In the genomic region with DNA sequence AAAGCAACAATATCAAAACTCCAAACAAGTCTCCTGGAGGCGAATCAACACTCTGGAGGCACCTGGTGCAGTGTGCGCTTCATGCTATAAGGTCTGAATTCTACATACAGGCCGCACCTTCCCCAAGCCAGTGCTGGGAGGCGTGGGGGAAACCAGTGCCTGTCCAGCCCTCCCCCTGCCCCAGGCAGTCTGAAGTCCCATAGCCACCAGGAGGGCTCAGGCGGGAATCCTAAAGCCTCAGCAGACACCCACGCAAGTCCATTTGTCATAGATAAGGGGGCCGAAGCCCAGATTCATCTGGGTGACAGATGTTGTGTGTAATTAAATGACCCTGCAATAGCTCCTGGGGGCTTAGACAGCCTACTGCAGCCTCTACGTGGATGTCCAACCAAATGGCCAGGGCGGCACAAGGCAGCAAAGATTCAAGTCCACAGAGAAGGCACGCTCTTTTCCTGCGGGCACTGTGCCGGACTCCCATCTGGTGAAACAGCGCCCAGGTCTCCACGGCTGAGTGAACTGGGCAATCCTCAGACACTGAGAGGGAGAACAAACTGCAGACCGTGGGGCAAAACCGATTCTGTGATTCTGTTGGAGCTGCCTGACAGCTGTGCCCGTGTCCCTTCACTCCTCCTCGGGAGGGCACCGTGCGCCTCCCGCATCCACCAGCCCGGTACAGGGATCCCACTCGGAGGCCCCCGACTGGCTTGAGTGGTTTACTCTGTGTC, we compare ENCODE assay signal across 14 cellular contexts.
DNase-seq lines count a peak whose midpoint lies in the region; ATAC-seq and TF ChIP-seq lines count a peak whose summit lies in the region.
"Had no signal": no experiment of that assay in that cellular context is flagged by ENCODE, and none has a peak within 500 bp of the region (broad histone marks: within the 10 kb centered on the region; RNA-seq: fewer than 3 reads in every experiment).

No MANE protein-coding gene starts in this region.

- H3K4me3 ChIP-seq in BLaER1 treated with 17β-estradiol and CSF1 and Interleukin-3, amounts not matched to agents 10 nM and 100 nM = peak overlapping the region; percentile 43 to 67 (median 54)
- no peak overlapping the region for H3K4me3 ChIP-seq in HEK293 (ENCODE audit: low read depth, low read length)
- H3K4me3 ChIP-seq in osteoblast (ENCODE audit: insufficient read depth, low read length) = no peak overlapping the region
- no peak overlapping the region for H3K4me3 ChIP-seq in GM23338

- peak overlapping the region; percentile 47 for H2AFZ ChIP-seq in osteoblast (ENCODE audit: low read length)
- no peak overlapping the region for H2AFZ ChIP-seq in GM23338

- no peak for ATAC-seq in GM23338

- peak overlapping the region; percentile 60 for H3K27ac Mint-ChIP-seq in dendritic cell treated with granulocyte-macrophage colony-stimulating factor and Interleukin-4, amounts not matched to agents 40 ng/mL and 50 ng/mL, for 4 days
- H3K27ac Mint-ChIP-seq in GM23338 = no peak overlapping the region

- peaks cover 82% of the 10 kb centered on the region for H3K79me2 ChIP-seq in osteoblast (ENCODE audit: insufficient read depth, low read length)
- no peaks in the 10 kb centered on the region for H3K79me2 ChIP-seq in GM23338 (replicated peaks; ENCODE audit: insufficient read depth)

- H3K4me2 ChIP-seq in BLaER1 treated with 17β-estradiol and CSF1 and Interleukin-3, amounts not matched to agents 10 nM and 100 nM = peak overlapping the region; percentile 93 to 99 (median 97)
- H3K4me2 ChIP-seq in osteoblast (ENCODE audit: insufficient read depth, low read length) (peak overlapping the region; percentile 56), GM23338 (no peak overlapping the region)

- peaks cover 39% of the 10 kb centered on the region for H3K27me3 Mint-ChIP-seq in dendritic cell treated with granulocyte-macrophage colony-stimulating factor and Interleukin-4, amounts not matched to agents 40 ng/mL and 50 ng/mL, for 4 days
- H3K27me3 Mint-ChIP-seq in GM23338 (ENCODE audit: insufficient read depth, low read depth, poor library complexity) = peaks cover 5% of the 10 kb centered on the region
- H3K27me3 Mint-ChIP-seq: CD4-positive, alpha-beta memory T cell had no signal

- POLR2A ChIA-PET in HEK293 (lab: Yijun Ruan, JAX) = no interaction called here

- no peaks in the 10 kb centered on the region for H3K9me3 Mint-ChIP-seq in dendritic cell treated with granulocyte-macrophage colony-stimulating factor and Interleukin-4, amounts not matched to agents 40 ng/mL and 50 ng/mL, for 4 days
- no peaks in the 10 kb centered on the region for H3K9me3 Mint-ChIP-seq in GM23338
- H3K9me3 Mint-ChIP-seq: CD4-positive, alpha-beta memory T cell had no signal

- CTCF ChIA-PET in HEK293 (lab: Yijun Ruan, JAX) = no interaction called here

- peaks cover 0 to 37% (median 5%) of the 10 kb centered on the region in 11 experiments; a peak in 7 of 22 replicates for H4K20me1 ChIP-seq in BLaER1 treated with 17β-estradiol and CSF1 and Interleukin-3, amounts not matched to agents 10 nM and 100 nM
- H4K20me1 ChIP-seq in osteoblast (ENCODE audit: insufficient read depth, low read length) = no peaks in the 10 kb centered on the region
- H4K20me1 ChIP-seq in GM23338 (replicated peaks; ENCODE audit: insufficient read depth) = no peaks in the 10 kb centered on the region

- no peaks in the 10 kb centered on the region for H3K36me3 Mint-ChIP-seq in dendritic cell treated with granulocyte-macrophage colony-stimulating factor and Interleukin-4, amounts not matched to agents 40 ng/mL and 50 ng/mL, for 4 days (ENCODE audit: low read depth)
- H3K36me3 Mint-ChIP-seq in GM23338 (ENCODE audit: low read depth) = no peaks in the 10 kb centered on the region

- H3K9ac ChIP-seq in BLaER1 treated with 17β-estradiol and CSF1 and Interleukin-3, amounts not matched to agents 10 nM and 100 nM = peak overlapping the region in 10 of 11 experiments; percentile 31 to 73 (median 63); a peak in 18 of 22 replicates

- no peaks in the 10 kb centered on the region for H3K9me3 ChIP-seq in BLaER1 treated with 17β-estradiol and CSF1 and Interleukin-3, amounts not matched to agents 10 nM and 100 nM (replicated peaks in 1 of 11)
- H3K9me3 ChIP-seq in HEK293 (ENCODE audit: control insufficient read depth, insufficient read depth, low read depth, low read length) (no peaks in the 10 kb centered on the region), osteoblast (ENCODE audit: low read depth, low read length) (no peaks in the 10 kb centered on the region)

- no peaks in the 10 kb centered on the region for H3K36me3 ChIP-seq in BLaER1 treated with 17β-estradiol and CSF1 and Interleukin-3, amounts not matched to agents 10 nM and 100 nM
- H3K36me3 ChIP-seq in HEK293 (ENCODE audit: control insufficient read depth in 2 of 2, insufficient read depth in 1 of 2, low read length in 2 of 2) = no peaks in the 10 kb centered on the region
- H3K36me3 ChIP-seq in osteoblast (ENCODE audit: insufficient read depth, low read length) = no peaks in the 10 kb centered on the region
- H3K36me3 ChIP-seq in GM23338 (ENCODE audit: insufficient read depth) = no peaks in the 10 kb centered on the region

- intact Hi-C loops in dendritic cell treated with granulocyte-macrophage colony-stimulating factor and Interleukin-4, amounts not matched to agents 40 ng/mL and 50 ng/mL, for 4 days (cut with micrococcal nuclease) = no loop called here

- peak overlapping the region in 8 of 11 experiments; percentile 36 to 82 (median 72); a peak in 15 of 22 replicates for H3K27ac ChIP-seq in BLaER1 treated with 17β-estradiol and CSF1 and Interleukin-3, amounts not matched to agents 10 nM and 100 nM
- H3K27ac ChIP-seq in HEK293 (ENCODE audit: extremely low read depth, low read depth, low read length) (no peak overlapping the region), osteoblast (ENCODE audit: low read depth, low read length) (peak overlapping the region; percentile 58), GM23338 (ENCODE audit: low read depth) (no peak overlapping the region)

- peaks cover 75% of the 10 kb centered on the region for H3K4me1 Mint-ChIP-seq in dendritic cell treated with granulocyte-macrophage colony-stimulating factor and Interleukin-4, amounts not matched to agents 40 ng/mL and 50 ng/mL, for 4 days (ENCODE audit: low read depth)
- peaks cover 11% of the 10 kb centered on the region for H3K4me1 Mint-ChIP-seq in GM23338

- peaks cover 0 to 93% (median 0%) of the 10 kb centered on the region in 11 experiments; a peak in 6 of 22 replicates for H3K27me3 ChIP-seq in BLaER1 treated with 17β-estradiol and CSF1 and Interleukin-3, amounts not matched to agents 10 nM and 100 nM
- H3K27me3 ChIP-seq in osteoblast (ENCODE audit: insufficient read depth, low read length) = no peaks in the 10 kb centered on the region
- no peaks in the 10 kb centered on the region for H3K27me3 ChIP-seq in GM23338 (ENCODE audit: insufficient read depth)

- H3K4me3 Mint-ChIP-seq in dendritic cell treated with granulocyte-macrophage colony-stimulating factor and Interleukin-4, amounts not matched to agents 40 ng/mL and 50 ng/mL, for 4 days = peak overlapping the region; percentile 56
- H3K4me3 Mint-ChIP-seq in GM23338 = no peak overlapping the region

- TF ChIP-seq CTCF in HEK293 (tag by site-specific recombination; IDR thresholded peaks at IDR 0.05) = no peak
- TF ChIP-seq CTCF in osteoblast (IDR thresholded peaks at IDR 0.05; ENCODE audit: extremely low read depth, low read depth, low read length) = no peak
- TF ChIP-seq CTCF in GM23338 (conservative IDR thresholded peaks at IDR 0.05; ENCODE audit: low read depth in 2 of 2) = no peak

- H3K9me2 ChIP-seq in GM23338 (ENCODE audit: insufficient read depth) = no peaks in the 10 kb centered on the region

- no peaks in the 10 kb centered on the region for H3F3A ChIP-seq in GM23338 (replicated peaks; ENCODE audit: low read depth)

- DNase-seq in osteoblast (ENCODE audit: insufficient read length, low spot score, missing footprints) (peak; percentile 63), GM23338 (ENCODE audit: low spot score) (no peak), SW 1271 (lab: John Stamatoyannopoulos, UW) (no peak), anterior cingulate cortex (lab: John Stamatoyannopoulos, UW) (no peak), NAMALWA (ENCODE audit: low spot score) (no peak)
- DNase-seq: CD4-positive, alpha-beta memory T cell; GF-D8; midbrain; NCI-H1092 treated with DMSO at 0.1 percent for 48 hours; stimulated activated CD4-positive, alpha-beta T cell treated with anti-CD3 and anti-CD28 coated beads, Interleukin-4, amount 100 ng/mL, for 24 hours; stimulated activated naive CD4-positive, alpha-beta T cell had no signal

- peaks cover 59 to 100% (median 100%) of the 10 kb centered on the region in 10 experiments for H3K4me1 ChIP-seq in BLaER1 treated with 17β-estradiol and CSF1 and Interleukin-3, amounts not matched to agents 10 nM and 100 nM
- H3K4me1 ChIP-seq in HEK293 (ENCODE audit: control insufficient read depth, insufficient read depth, low read length) (no peaks in the 10 kb centered on the region), osteoblast (ENCODE audit: insufficient read depth, low read length) (peaks cover 16% of the 10 kb centered on the region), GM23338 (ENCODE audit: insufficient read depth) (peaks cover 8% of the 10 kb centered on the region)

TF ChIP-seq in HEK293, 187 proteins besides CTCF, POLR2A, EP300 and RAD21 (continues in another document):
- no peak for TF ChIP-seq ZNF555 (tag by site-specific recombination; conservative IDR thresholded peaks at IDR 0.05)
- TF ChIP-seq OSR2 (tag by site-specific recombination; IDR thresholded peaks at IDR 0.05) = no peak

TF ChIP-seq in GM23338, 12 proteins besides CTCF, POLR2A, EP300 and RAD21 (continues in another document):
- no peak for TF ChIP-seq ZNF331 (CRISPR knock-in tag; IDR thresholded peaks at IDR 0.05; ENCODE audit: low read depth)
- TF ChIP-seq, protein P1, sequence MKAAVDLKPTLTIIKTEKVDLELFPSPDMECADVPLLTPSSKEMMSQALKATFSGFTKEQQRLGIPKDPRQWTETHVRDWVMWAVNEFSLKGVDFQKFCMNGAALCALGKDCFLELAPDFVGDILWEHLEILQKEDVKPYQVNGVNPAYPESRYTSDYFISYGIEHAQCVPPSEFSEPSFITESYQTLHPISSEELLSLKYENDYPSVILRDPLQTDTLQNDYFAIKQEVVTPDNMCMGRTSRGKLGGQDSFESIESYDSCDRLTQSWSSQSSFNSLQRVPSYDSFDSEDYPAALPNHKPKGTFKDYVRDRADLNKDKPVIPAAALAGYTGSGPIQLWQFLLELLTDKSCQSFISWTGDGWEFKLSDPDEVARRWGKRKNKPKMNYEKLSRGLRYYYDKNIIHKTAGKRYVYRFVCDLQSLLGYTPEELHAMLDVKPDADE (IDR thresholded peaks at IDR 0.05) = no peak
- no peak for TF ChIP-seq ZNF114 (CRISPR knock-in tag; IDR thresholded peaks at IDR 0.05)
- TF ChIP-seq EZH2 (IDR thresholded peaks at IDR 0.05; ENCODE audit: low read depth, unreplicated experiment) = no peak

Comparison
In these comparisons a context has a peak if more than half of its experiments do, and no peak if none do; other contexts are left out.
1. H3K27ac ChIP-seq: peak in BLaER1 treated with 17β-estradiol and CSF1 and Interleukin-3, amounts not matched to agents 10 nM and 100 nM (8 of 11) and osteoblast (single experiment); none in HEK293 (single experiment) and GM23338 (single experiment).
2. H3K4me3 ChIP-seq: peak in BLaER1 treated with 17β-estradiol and CSF1 and Interleukin-3, amounts not matched to agents 10 nM and 100 nM (10 of 10); none in HEK293 (single experiment), osteoblast (single experiment) and GM23338 (single experiment).